10 cellular contexts compared by ENCODE assay signal in the genomic region with DNA sequence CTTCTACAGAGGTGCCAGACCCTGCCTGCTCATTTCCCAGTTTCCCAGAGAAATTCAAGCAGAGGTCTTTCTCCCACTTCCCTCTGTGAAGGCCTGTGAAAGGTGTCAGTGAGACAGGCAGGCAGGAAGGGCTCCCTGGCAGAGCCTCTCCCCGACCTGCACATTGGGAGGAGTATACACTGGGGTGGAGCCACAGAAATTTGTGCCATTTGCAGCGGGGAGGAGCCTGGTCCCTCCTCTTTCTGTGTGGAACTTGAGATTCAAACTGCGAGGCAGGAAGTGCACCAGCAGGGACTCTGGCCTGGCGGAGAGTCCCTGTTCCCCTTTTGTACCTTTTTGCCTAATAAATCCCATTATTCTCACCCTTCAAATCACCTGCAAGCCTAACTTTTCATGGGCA. TPM values are rescaled to one million over a fixed set of nuclear protein-coding genes. Genes with fewer than 3 reads are reported as not detected.
DNase-seq lines count a peak whose midpoint lies in the region; ATAC-seq, FAIRE-seq and TF ChIP-seq lines count a peak whose summit lies in the region.
"Had no signal": no experiment of that assay in that cellular context is flagged by ENCODE, and none has a peak within 500 bp of the region (broad histone marks: within the 10 kb centered on the region; RNA-seq: fewer than 3 reads in every experiment).

No MANE protein-coding gene starts in this region.

- CTCF ChIA-PET in HepG2 (lab: Yijun Ruan, JAX; ENCODE audit: low intra/inter-chr PET ratio, low total read pairs), result no interaction called here
- CTCF ChIA-PET in WTC11 (lab: Charles Lee), result interaction anchor here (1.0 to 1.7 kb wide), 2 partner anchors 14 to 32 kb away, joined by 3 to 6 read pairs; no protein-coding TSS in a partner anchor

- peaks cover 41% of the 10 kb centered on the region for H3K4me1 ChIP-seq in HepG2 (ENCODE audit: insufficient read depth, low read length)
- H3K4me1 ChIP-seq in right lobe of liver, result peaks cover 0 to 20% (median 2%) of the 10 kb centered on the region in 4 donors
- H3K4me1 ChIP-seq in psoas muscle, result no peaks in the 10 kb centered on the region

- WGBS in HepG2 (ENCODE audit: low lambda C conversion rate), result 0% methylated on average over 2 of the region's 4 CpGs
- WGBS in right lobe of liver (ENCODE audit: insufficient coverage, low coverage, low lambda C conversion rate, missing lambda C conversion rate), result 44% methylated on average over 3 of the region's 4 CpGs
- WGBS in psoas muscle, 3 donors, result 56 to 74% (median 70%) methylated on average over 4 of the region's 4 CpGs

- in situ Hi-C loops in HepG2 (cut with HindIII; ENCODE audit: extremely low pct_ligation_motif_present, low pct_unique_long_range_greater_than_20kb), result no loop called here

- intact Hi-C loops in HepG2 (cut with micrococcal nuclease; ENCODE audit: unreplicated experiment) (no loop called here), right lobe of liver (cut with DNase I) (no loop called here), psoas muscle (cut with DNase I) (no loop called here)

- H3K36me3 ChIP-seq in HepG2 (replicated peaks in 1 of 2; ENCODE audit: control insufficient read depth in 1 of 2, insufficient read depth in 2 of 2, low read length in 2 of 2), result no peaks in the 10 kb centered on the region
- H3K36me3 ChIP-seq in right lobe of liver, result no peaks in the 10 kb centered on the region
- H3K36me3 ChIP-seq in psoas muscle (ENCODE audit: insufficient read depth in 1 of 2, low read depth in 1 of 2), result no peaks in the 10 kb centered on the region

- TF ChIP-seq POLR2A in HepG2 (IDR thresholded peaks at IDR 0.05; ENCODE audit: insufficient read depth in 1 of 2, low read depth in 2 of 2, low read length in 2 of 2) (no peak), right lobe of liver (IDR thresholded peaks at IDR 0.05) (no peak)

- H3K9me3 Mint-ChIP-seq in WTC11, result no peaks in the 10 kb centered on the region

- H3K4me3 ChIP-seq in HepG2 (replicated peaks in 1 of 3; ENCODE audit: insufficient read depth in 1 of 3, low read depth in 2 of 3, low read length in 3 of 3) (no peak overlapping the region), right lobe of liver (no peak overlapping the region), psoas muscle (no peak overlapping the region)

- TF ChIP-seq CTCF in HepG2 (CRISPR knock-in tag; IDR thresholded peaks at IDR 0.05), result no peak
- TF ChIP-seq CTCF in right lobe of liver (IDR thresholded peaks at IDR 0.05), result no peak
- no peak for TF ChIP-seq CTCF in WTC11 (IDR thresholded peaks at IDR 0.05)
- no peak for TF ChIP-seq CTCF in psoas muscle (IDR thresholded peaks at IDR 0.05)

- no peak for TF ChIP-seq RAD21 in HepG2 (CRISPR knock-in tag; IDR thresholded peaks at IDR 0.05)

- no peaks in the 10 kb centered on the region for H3K36me3 Mint-ChIP-seq in WTC11

- H3K79me2 ChIP-seq in HepG2 (ENCODE audit: insufficient read depth, low read length), result no peaks in the 10 kb centered on the region

- H3K27me3 ChIP-seq in HepG2 (ENCODE audit: control insufficient read depth in 1 of 2, insufficient read depth in 2 of 2, low read length in 2 of 2) (no peaks in the 10 kb centered on the region; a peak in 2 of 5 replicates), right lobe of liver (no peaks in the 10 kb centered on the region), psoas muscle (ENCODE audit: insufficient read depth in 3 of 3, low read length in 2 of 3) (no peaks in the 10 kb centered on the region)

- no peak overlapping the region for H3K4me3 Mint-ChIP-seq in WTC11

- no TSS peak for BruUV-seq in HepG2 (replicated peaks; lab: Mats Ljungman, UMichigan)

- ATAC-seq in HepG2 (peak; percentile 74), right lobe of liver (no peak), HG03108 (IDR thresholded peaks at IDR 0.05; ENCODE audit: unreplicated experiment) (peak; percentile 66), WTC11 (peak; percentile 99), psoas muscle (no peak)

- H3K4me1 Mint-ChIP-seq in WTC11, result peaks cover 21% of the 10 kb centered on the region

- H3K9ac ChIP-seq in HepG2 (ENCODE audit: insufficient read depth, low read depth, low read length), result no peak overlapping the region

- H3K4me2 ChIP-seq in HepG2 (ENCODE audit: low read depth, low read length), result peak overlapping the region; percentile 51

- H3K27ac ChIP-seq in HepG2 (ENCODE audit: extremely low read length, insufficient read depth, low read length) (no peak overlapping the region), right lobe of liver (no peak overlapping the region), psoas muscle (no peak overlapping the region)

- no peaks in the 10 kb centered on the region for H3K9me3 ChIP-seq in HepG2 (ENCODE audit: low read length)
- no peaks in the 10 kb centered on the region for H3K9me3 ChIP-seq in right lobe of liver
- H3K9me3 ChIP-seq in psoas muscle, result no peaks in the 10 kb centered on the region

- peaks cover 2% of the 10 kb centered on the region; the same call in 1 of the 2 replicates for H3K27me3 Mint-ChIP-seq in WTC11 (ENCODE audit: low read depth)

- POLR2A ChIA-PET in HepG2 (lab: Yijun Ruan, JAX), result no interaction called here
- POLR2A ChIA-PET in WTC11 (lab: Charles Lee), result no interaction called here

- H4K20me1 ChIP-seq in HepG2 (ENCODE audit: insufficient read depth, low read length), result no peaks in the 10 kb centered on the region

- no peak for FAIRE-seq in HepG2 (lab: Jason Lieb, UNC)

- H3K27ac Mint-ChIP-seq in WTC11, result no peak overlapping the region

- TF ChIP-seq EP300 in HepG2 (IDR thresholded peaks at IDR 0.05; ENCODE audit: low read depth in 2 of 2, low read length in 2 of 2), result no peak
- TF ChIP-seq EP300 in HepG2 (CRISPR knock-in tag; IDR thresholded peaks at IDR 0.05; ENCODE audit: borderline replicate concordance), result no peak

- no peak overlapping the region for H2AFZ ChIP-seq in HepG2 (ENCODE audit: low read length)

- DNase-seq in HepG2 (ENCODE audit: low spot score), result no peak
- no peak for DNase-seq in right lobe of liver
- DNase-seq in WTC11 (ENCODE audit: low spot score), result peak; percentile 61
- DNase-seq in psoas muscle, result no peak
- no peak for DNase-seq in foreskin melanocyte
- DNase-seq in NCI-H82 (lab: John Stamatoyannopoulos, UW), result no peak
- no peak for DNase-seq in NCI-H2081 treated with DMSO at 0.1 percent for 48 hours (lab: John Stamatoyannopoulos, UW)

TF ChIP-seq in HepG2, 621 proteins besides CTCF, POLR2A, EP300 and RAD21:
- TF ChIP-seq ZNF263 (CRISPR knock-in tag; IDR thresholded peaks at IDR 0.05) (peak; percentile 58; the same call in 1 of the 2 replicates), ZNF788 (CRISPR knock-in tag; IDR thresholded peaks at IDR 0.05; ENCODE audit: borderline replicate concordance) (no peak), ZNF616 (CRISPR knock-in tag; IDR thresholded peaks at IDR 0.05; ENCODE audit: low read depth) (no peak)
TF ChIP-seq in HepG2: peak in this region for 1.

TF ChIP-seq in WTC11, 78 proteins besides CTCF, POLR2A, EP300 and RAD21 (continues in another document):
- no peak for TF ChIP-seq JUN (CRISPR knock-in tag; IDR thresholded peaks at IDR 0.05)
- no peak for TF ChIP-seq GTF2I (CRISPR knock-in tag; conservative IDR thresholded peaks at IDR 0.05)
- TF ChIP-seq, protein P1, sequence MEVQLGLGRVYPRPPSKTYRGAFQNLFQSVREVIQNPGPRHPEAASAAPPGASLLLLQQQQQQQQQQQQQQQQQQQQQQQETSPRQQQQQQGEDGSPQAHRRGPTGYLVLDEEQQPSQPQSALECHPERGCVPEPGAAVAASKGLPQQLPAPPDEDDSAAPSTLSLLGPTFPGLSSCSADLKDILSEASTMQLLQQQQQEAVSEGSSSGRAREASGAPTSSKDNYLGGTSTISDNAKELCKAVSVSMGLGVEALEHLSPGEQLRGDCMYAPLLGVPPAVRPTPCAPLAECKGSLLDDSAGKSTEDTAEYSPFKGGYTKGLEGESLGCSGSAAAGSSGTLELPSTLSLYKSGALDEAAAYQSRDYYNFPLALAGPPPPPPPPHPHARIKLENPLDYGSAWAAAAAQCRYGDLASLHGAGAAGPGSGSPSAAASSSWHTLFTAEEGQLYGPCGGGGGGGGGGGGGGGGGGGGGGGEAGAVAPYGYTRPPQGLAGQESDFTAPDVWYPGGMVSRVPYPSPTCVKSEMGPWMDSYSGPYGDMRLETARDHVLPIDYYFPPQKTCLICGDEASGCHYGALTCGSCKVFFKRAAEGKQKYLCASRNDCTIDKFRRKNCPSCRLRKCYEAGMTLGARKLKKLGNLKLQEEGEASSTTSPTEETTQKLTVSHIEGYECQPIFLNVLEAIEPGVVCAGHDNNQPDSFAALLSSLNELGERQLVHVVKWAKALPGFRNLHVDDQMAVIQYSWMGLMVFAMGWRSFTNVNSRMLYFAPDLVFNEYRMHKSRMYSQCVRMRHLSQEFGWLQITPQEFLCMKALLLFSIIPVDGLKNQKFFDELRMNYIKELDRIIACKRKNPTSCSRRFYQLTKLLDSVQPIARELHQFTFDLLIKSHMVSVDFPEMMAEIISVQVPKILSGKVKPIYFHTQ (CRISPR knock-in tag; IDR thresholded peaks at IDR 0.05), result no peak
- TF ChIP-seq ZNF317 (CRISPR knock-in tag; IDR thresholded peaks at IDR 0.05; ENCODE audit: borderline replicate concordance, low read depth), result no peak
- TF ChIP-seq ZNF416 (CRISPR knock-in tag; IDR thresholded peaks at IDR 0.05), result no peak
- TF ChIP-seq TEAD1 (CRISPR knock-in tag; IDR thresholded peaks at IDR 0.05), result no peak
- TF ChIP-seq NFATC4 (CRISPR knock-in tag; IDR thresholded peaks at IDR 0.05), result no peak
- no peak for TF ChIP-seq ZNF423 (CRISPR knock-in tag; IDR thresholded peaks at IDR 0.05)

RNA-seq across cellular contexts. Expression of gene OPN4, which starts 54.6 kb away (rescaled TPM):
- total RNA-seq in HepG2 (2016; rRNA removed; fragmentation: Illumina TruSeq; extraction: Trizol) (not detected in 2 replicates), right lobe of liver (not detected), WTC11 (2021) (not detected in 3 replicates), psoas muscle (under 1 TPM; 0.12 to 0.49 (median 0.32) TPM)
- not detected in 2 replicates for total RNA-seq in HepG2 (2016; cell fraction: cytosol; rRNA removed; fragmentation: Illumina TruSeq; extraction: Trizol; ENCODE audit: low read depth)
- total RNA-seq in HepG2 (2016; cell fraction: insoluble cytoplasmic fraction; rRNA removed; fragmentation: Illumina TruSeq; extraction: Trizol), result not detected in 2 replicates
- total RNA-seq in HepG2 (2016; cell fraction: membrane; rRNA removed; fragmentation: Illumina TruSeq; extraction: Trizol), result not detected in 2 replicates
- not detected in 2 replicates for total RNA-seq in HepG2 (2016; cell fraction: nucleus; rRNA removed; fragmentation: Illumina TruSeq; extraction: Trizol)
- polyA plus RNA-seq in HepG2 (2011; rRNA removed) (not detected in 2 replicates), psoas muscle (under 1 TPM; 0.14 to 0.23 (median 0.23) TPM)
- not detected in 2 replicates for polyA plus RNA-seq in HepG2 (2011; cell fraction: cytosol; rRNA removed)
- polyA plus RNA-seq in HepG2 (2011; cell fraction: nucleus; rRNA removed), result not detected in 2 replicates
- polyA plus RNA-seq in HepG2 (2012), result not detected in 2 replicates
- polyA plus RNA-seq in HepG2 (2016; cell fraction: cytosol; fragmentation: Illumina TruSeq; extraction: Trizol; ENCODE audit: low read depth), result not detected in 2 replicates
- polyA plus RNA-seq in HepG2 (2016; cell fraction: insoluble cytoplasmic fraction; fragmentation: Illumina TruSeq; extraction: Trizol; ENCODE audit: low read depth), result not detected in 2 replicates
- not detected in 2 replicates for polyA plus RNA-seq in HepG2 (2016; cell fraction: membrane; fragmentation: Illumina TruSeq; extraction: Trizol; ENCODE audit: low read depth)
- not detected in 2 replicates for polyA plus RNA-seq in HepG2 (2016; cell fraction: nucleus; fragmentation: Illumina TruSeq; extraction: Trizol; ENCODE audit: insufficient read depth, low read depth)
- not detected in 2 replicates for polyA minus RNA-seq in HepG2 (2011; rRNA and poly(A)+ RNA removed; ENCODE audit: low replicate concordance)
- polyA minus RNA-seq in HepG2 (2011; cell fraction: cytosol; rRNA and poly(A)+ RNA removed), result not detected in 2 replicates
- not detected in 2 replicates for polyA minus RNA-seq in HepG2 (2011; cell fraction: nucleus; rRNA and poly(A)+ RNA removed)
- total RNA-seq: epithelial cell of proximal tubule had no signal
- polyA plus RNA-seq: neural cell had no signal

Comparison
In these comparisons a context has a peak if more than half of its experiments do, and no peak if none do; other contexts are left out.
1. ATAC-seq: peak in HepG2 (single experiment), HG03108 (single experiment) and WTC11 (single experiment); none in right lobe of liver (0 of 4) and psoas muscle (0 of 4).
2. Of the 50 proteins assayed by ChIP-seq in both HepG2 and WTC11: peak only in HepG2: ZNF263; only in WTC11: none; in both: none; in neither: 49.